ENCODE assay signal across 24 cellular contexts in genomic region chr11:2643746-2644145, GRCh38.
"Had no signal": no experiment of that assay in that cellular context is flagged by ENCODE, and none has a peak within 500 bp of the region (broad histone marks: within the 10 kb centered on the region; RNA-seq: fewer than 3 reads in every experiment).

No MANE protein-coding gene starts in this region.

- H3K79me2 ChIP-seq: hepatocyte had no signal

- FAIRE-seq: endothelial cell of umbilical vein, frontal cortex, kidney had no signal

- H3K27ac ChIP-seq: colonic mucosa, esophagus muscularis mucosa, foreskin keratinocyte, gastroesophageal sphincter, heart left ventricle, hepatocyte, left ventricle myocardium inferior, lower lobe of right lung had no signal

- ATAC-seq: effector memory CD8-positive, alpha-beta T cell; foreskin keratinocyte; gastroesophageal sphincter; heart left ventricle; left colon; left lobe of liver; lower lobe of right lung; naive thymus-derived CD4-positive, alpha-beta T cell had no signal

- H3K27ac Mint-ChIP-seq: dendritic cell treated with granulocyte-macrophage colony-stimulating factor and Interleukin-4, amounts not matched to agents 40 ng/mL and 50 ng/mL, for 4 days; effector memory CD8-positive, alpha-beta T cell; immature natural killer cell; naive thymus-derived CD4-positive, alpha-beta T cell had no signal

- H3K36me3 ChIP-seq: colonic mucosa, esophagus muscularis mucosa, gastroesophageal sphincter, lower lobe of right lung had no signal

- H3K4me3 Mint-ChIP-seq: dendritic cell treated with granulocyte-macrophage colony-stimulating factor and Interleukin-4, amounts not matched to agents 40 ng/mL and 50 ng/mL, for 4 days; effector memory CD8-positive, alpha-beta T cell; immature natural killer cell; naive thymus-derived CD4-positive, alpha-beta T cell had no signal

- H3K4me1 Mint-ChIP-seq: immature natural killer cell had no signal

- H3K9me3 ChIP-seq: colonic mucosa had no signal

- H3K27me3 Mint-ChIP-seq: dendritic cell treated with granulocyte-macrophage colony-stimulating factor and Interleukin-4, amounts not matched to agents 40 ng/mL and 50 ng/mL, for 4 days; naive thymus-derived CD4-positive, alpha-beta T cell had no signal

- H3K27me3 ChIP-seq: colonic mucosa, esophagus muscularis mucosa, gastroesophageal sphincter, heart left ventricle, hepatocyte had no signal

- H3K4me3 ChIP-seq: colonic mucosa, esophagus muscularis mucosa, gastroesophageal sphincter, heart left ventricle, hepatocyte, left ventricle myocardium inferior, lower lobe of right lung had no signal

- H2AFZ ChIP-seq: hepatocyte had no signal

- H3K4me2 ChIP-seq: hepatocyte had no signal

- DNase-seq: colonic mucosa; cortex of kidney; effector CD8-positive, alpha-beta T cell; effector memory CD8-positive, alpha-beta T cell; foreskin keratinocyte; heart left ventricle; hypothalamus; immature natural killer cell; islet precursor cell; kidney; kidney glomerular epithelial cell; left colon; left ventricle myocardium inferior; lower lobe of right lung; mesenchymal stem cell; midbrain; naive thymus-derived CD4-positive, alpha-beta T cell had no signal

- H3K4me1 ChIP-seq: colonic mucosa, esophagus muscularis mucosa, foreskin keratinocyte, gastroesophageal sphincter, heart left ventricle, left ventricle myocardium inferior, lower lobe of right lung had no signal
